8 cellular contexts compared by ENCODE assay signal in genomic region chr11:118870396-118871343, GRCh38. TPM values are rescaled to one million over a fixed set of nuclear protein-coding genes. Genes with fewer than 3 reads are reported as not detected.
DNase-seq lines count a peak whose midpoint lies in the region; ATAC-seq and TF ChIP-seq lines count a peak whose summit lies in the region.

No MANE protein-coding gene starts in this region.

- H3K56ac ChIP-seq in mesendoderm (ENCODE audit: low read length), result peak overlapping the region; percentile 42

- no peak overlapping the region for H3K23ac ChIP-seq in mesendoderm (ENCODE audit: low read length)

- H2BK120ac ChIP-seq in mesendoderm (ENCODE audit: low read depth, low read length), result no peak overlapping the region

- H3K79me1 ChIP-seq in mesendoderm (ENCODE audit: low read length), result no peaks in the 10 kb centered on the region

- H3K27ac ChIP-seq in cingulate gyrus (ENCODE audit: low read depth, low read length) (peak overlapping the region; percentile 90), mesendoderm (ENCODE audit: low read depth, low read length) (no peak overlapping the region), tibial artery (peak overlapping the region; percentile 95 to 99)

- peak; percentile 15 for DNase-seq in ELR (ENCODE audit: low read depth)
- peak; percentile 78 for DNase-seq in NOMO-1 treated with DMSO at 0.1 percent for 48 hours (lab: John Stamatoyannopoulos, UW; ENCODE audit: unreplicated experiment)
- peak; percentile 35 for DNase-seq in mesendoderm
- peak; percentile 71 to 95 for DNase-seq in tibial artery
- DNase-seq in NCI-H187 treated with DMSO at 0.1 percent for 48 hours (lab: John Stamatoyannopoulos, UW), result no peak
- DNase-seq in NCI-H748 (lab: John Stamatoyannopoulos, UW; ENCODE audit: unreplicated experiment), result no peak

- H3K4ac ChIP-seq in mesendoderm (ENCODE audit: low read depth, low read length), result no peak overlapping the region

- no peaks in the 10 kb centered on the region for H3K79me2 ChIP-seq in mesendoderm (ENCODE audit: control insufficient read depth, insufficient read depth, low read length)

- H2BK5ac ChIP-seq in mesendoderm (ENCODE audit: low read length), result no peak overlapping the region

- ATAC-seq in GM21723 (IDR thresholded peaks at IDR 0.05; ENCODE audit: unreplicated experiment), result peak; percentile 67

- H3K4me3 ChIP-seq in mesendoderm (ENCODE audit: low read length) (no peak overlapping the region), tibial artery (peak overlapping the region; percentile 34 to 37)

- no peak overlapping the region for H2AK5ac ChIP-seq in mesendoderm (ENCODE audit: low read length)

- H3K27me3 ChIP-seq in mesendoderm (ENCODE audit: insufficient read depth, low read length, poor library complexity) (no peaks in the 10 kb centered on the region), tibial artery (no peaks in the 10 kb centered on the region)

- no CpG with 5 or more reads among the region's 14 CpGs for WGBS in mesendoderm (ENCODE audit: extremely low coverage, insufficient coverage, low lambda C conversion rate)

- no peaks in the 10 kb centered on the region for H3K4me1 ChIP-seq in mesendoderm (ENCODE audit: control insufficient read depth, low read depth, low read length)
- peaks cover 0 to 28% (median 22%) of the 10 kb centered on the region in 4 donors for H3K4me1 ChIP-seq in tibial artery

- TF ChIP-seq CTCF in tibial artery (IDR thresholded peaks at IDR 0.05), result peak; percentile 19 to 25

- no peak overlapping the region for H3K4me2 ChIP-seq in mesendoderm (ENCODE audit: low read length)

- H3K36me3 ChIP-seq in mesendoderm (ENCODE audit: control insufficient read depth, insufficient read depth, low read length), result no peaks in the 10 kb centered on the region
- no peaks in the 10 kb centered on the region for H3K36me3 ChIP-seq in tibial artery

- no peaks in the 10 kb centered on the region for H3K9me3 ChIP-seq in tibial artery

- intact Hi-C loops in tibial artery (cut with DNase I; ENCODE audit: low total_unique reads), result no loop called here

- H3K18ac ChIP-seq in mesendoderm (ENCODE audit: low read length), result no peak overlapping the region

- peak overlapping the region; percentile 24 for H3K9ac ChIP-seq in mesendoderm (ENCODE audit: low read length)

- H4K8ac ChIP-seq in mesendoderm (ENCODE audit: low read depth, low read length), result no peak overlapping the region

- no peak overlapping the region for H2BK15ac ChIP-seq in mesendoderm (replicated peaks; ENCODE audit: low read depth)

- H4K5ac ChIP-seq in mesendoderm (ENCODE audit: low read length), result no peak overlapping the region

RNA-seq across cellular contexts. Expression of gene CXCR5, which starts 13.0 kb away (rescaled TPM):
- 0.80 TPM for polyA plus RNA-seq in mesendoderm (2013, experiment 1 of 2)
- 0.70 TPM for polyA plus RNA-seq in mesendoderm (2013, experiment 2 of 2)

RNA-seq across cellular contexts. Expression of gene BCL9L, which starts 55.1 kb away (rescaled TPM):
- polyA plus RNA-seq in mesendoderm (2013, experiment 1 of 2), result 65.1 TPM
- polyA plus RNA-seq in mesendoderm (2013, experiment 2 of 2), result 69.1 TPM

Comparison
In these comparisons a context has a peak if more than half of its experiments do, and no peak if none do; other contexts are left out.
1. DNase-seq: peak in ELR (single experiment), NOMO-1 treated with DMSO at 0.1 percent for 48 hours (single experiment), mesendoderm (single experiment) and tibial artery (2 of 2); none in NCI-H187 treated with DMSO at 0.1 percent for 48 hours (single experiment) and NCI-H748 (single experiment).